ENCODE assay signal across 9 cellular contexts in the genomic region with DNA sequence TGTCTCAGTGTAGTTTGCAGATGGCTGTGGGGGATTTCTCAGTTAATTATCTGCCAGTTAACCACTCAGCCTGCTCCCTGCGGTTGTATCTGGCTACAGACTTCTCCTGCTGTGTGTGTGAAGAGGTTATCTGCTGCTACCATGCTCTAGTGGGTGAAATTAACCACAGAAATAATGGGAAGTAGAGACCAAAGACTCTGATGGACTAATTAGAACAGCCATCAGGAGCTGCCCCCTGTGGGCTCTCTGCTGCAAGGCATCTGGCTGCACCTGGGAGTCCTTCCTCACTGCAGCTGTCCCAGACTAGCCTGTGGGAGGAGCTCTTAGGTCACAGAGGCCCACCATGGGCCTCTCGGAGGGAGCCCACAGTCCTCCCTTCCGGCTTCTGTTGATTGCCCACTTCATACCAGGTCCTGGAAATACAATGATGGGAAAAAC.
A peak's percentile ranks its signal among the peaks of the same experiment; 100 is the strongest.
DNase-seq lines count a peak whose midpoint lies in the region; ATAC-seq, FAIRE-seq and TF ChIP-seq lines count a peak whose summit lies in the region.
"Had no signal": no experiment of that assay in that cellular context is flagged by ENCODE, and none has a peak within 500 bp of the region (broad histone marks: within the 10 kb centered on the region; RNA-seq: fewer than 3 reads in every experiment).

No MANE protein-coding gene starts in this region.

- no peaks in the 10 kb centered on the region for H3K9me3 ChIP-seq in keratinocyte (ENCODE audit: control insufficient read depth, low read depth, low read length)
- H3K9me3 ChIP-seq in adrenal gland (replicated peaks in 1 of 3) = no peaks in the 10 kb centered on the region

- H3K9me1 ChIP-seq in keratinocyte (ENCODE audit: control insufficient read depth, extremely low read depth, insufficient read depth, low read length) = peaks cover 2% of the 10 kb centered on the region

- WGBS in adrenal gland, 4 donors = 76 to 88% (median 84%) methylated on average over 3 of the region's 3 CpGs

- H3K9ac ChIP-seq in keratinocyte (ENCODE audit: control insufficient read depth, extremely low read depth, insufficient read depth, low read length) = no peak overlapping the region

- no peak for TF ChIP-seq POLR2A in adrenal gland (IDR thresholded peaks at IDR 0.05)

- no peak for FAIRE-seq in keratinocyte (lab: Jason Lieb, UNC)

- ATAC-seq in HG03354 (IDR thresholded peaks at IDR 0.05; ENCODE audit: poor library complexity, severe bottlenecking, unreplicated experiment) (peak; percentile 79), GM19351 (IDR thresholded peaks at IDR 0.05; ENCODE audit: unreplicated experiment) (no peak)

- H3K27me3 ChIP-seq in keratinocyte (ENCODE audit: control insufficient read depth, extremely low read depth, insufficient read depth, low read length) (no peaks in the 10 kb centered on the region), adrenal gland (no peaks in the 10 kb centered on the region)

- H3K4me3 ChIP-seq in keratinocyte (ENCODE audit: control insufficient read depth in 2 of 3, extremely low read depth in 1 of 3, insufficient read depth in 2 of 3, low read depth in 1 of 3, low read length in 3 of 3) = no peak overlapping the region
- no peak overlapping the region for H3K4me3 ChIP-seq in adrenal gland
- H3K4me3 ChIP-seq: lung had no signal

- H3K36me3 ChIP-seq in keratinocyte (ENCODE audit: control insufficient read depth in 2 of 2, extremely low read depth in 1 of 2, insufficient read depth in 2 of 2, low read length in 2 of 2) = peaks cover 0 to 8% of the 10 kb centered on the region in 2 experiments
- H3K36me3 ChIP-seq in adrenal gland (replicated peaks in 1 of 2) = no peaks in the 10 kb centered on the region

- TF ChIP-seq CTCF in GM13976 (IDR thresholded peaks at IDR 0.05; ENCODE audit: borderline replicate concordance, control extremely low read depth, extremely low read depth, insufficient read depth, missing control alignments) (peak; percentile 40), keratinocyte (optimal IDR thresholded peaks at IDR 0.05 in 1 of 3, IDR thresholded peaks at IDR 0.05 in 1 of 3, conservative IDR thresholded peaks at IDR 0.05 in 1 of 3; ENCODE audit: extremely low read depth in 1 of 3, insufficient read depth in 2 of 3, low read length in 3 of 3) (peak; percentile 27 to 50 (median 42)), adrenal gland (IDR thresholded peaks at IDR 0.05) (peak in 1 of 6 experiments; percentile 9)

- H2AFZ ChIP-seq in keratinocyte (ENCODE audit: control insufficient read depth, low read length) = no peak overlapping the region

- H3K4me1 ChIP-seq in keratinocyte (ENCODE audit: control insufficient read depth, extremely low read depth, insufficient read depth, low read length) (no peaks in the 10 kb centered on the region), adrenal gland (replicated peaks in 1 of 2) (peaks cover 20 to 32% of the 10 kb centered on the region in 2 donors)

- in situ Hi-C loops in GM13976 (cut with MboI; ENCODE audit: low sequenced_read_pairs, unreplicated experiment) = no loop called here

- DNase-seq in GM13976 (ENCODE audit: low spot score) = no peak
- DNase-seq in RPMI8226 = peak; percentile 38
- DNase-seq in keratinocyte (ENCODE audit: low read depth, low spot score) = no peak
- no peak for DNase-seq in adrenal gland
- DNase-seq in stimulated activated CD4-positive, alpha-beta T cell treated with anti-CD3 and anti-CD28 coated beads, Interleukin-4, amount 100 ng/mL, for 24 hours = no peak
- DNase-seq in activated effector memory CD4-positive, alpha-beta T cell treated with Interleukin-2 at 50 U/mL for 16 hours = no peak

- H3K4me2 ChIP-seq in keratinocyte (ENCODE audit: control insufficient read depth, extremely low read depth, insufficient read depth, low read depth, low read length) = no peak overlapping the region

- no peaks in the 10 kb centered on the region for H4K20me1 ChIP-seq in keratinocyte (ENCODE audit: control insufficient read depth, extremely low read depth, insufficient read depth, low read length)

- dilution Hi-C loops in keratinocyte (cut with MboI; ENCODE audit: extremely low pct_ligation_motif_present, low sequenced_read_pairs) = no loop called here

- no peak overlapping the region for H3K27ac ChIP-seq in keratinocyte (ENCODE audit: control insufficient read depth, insufficient read depth, low read length)
- no peak overlapping the region for H3K27ac ChIP-seq in adrenal gland

- intact Hi-C loops in adrenal gland (cut with DNase I) = no loop called here

- peaks cover 27% of the 10 kb centered on the region for H3K79me2 ChIP-seq in keratinocyte (ENCODE audit: control insufficient read depth, insufficient read depth, low read length)
